Comparison of ENCODE assay signal across 22 cellular contexts in genomic region chr3:133381346-133382109, GRCh38. TPM values are rescaled to one million over a fixed set of nuclear protein-coding genes. Genes with fewer than 3 reads are reported as not detected.
A peak's percentile ranks its signal among the peaks of the same experiment; 100 is the strongest.
DNase-seq lines count a peak whose midpoint lies in the region; ATAC-seq and TF ChIP-seq lines count a peak whose summit lies in the region.
"Had no signal": no experiment of that assay in that cellular context is flagged by ENCODE, and none has a peak within 500 bp of the region (broad histone marks: within the 10 kb centered on the region; RNA-seq: fewer than 3 reads in every experiment).

No MANE protein-coding gene starts in this region.

- H3K27me3 ChIP-seq in Karpas-422 (ENCODE audit: low read length) (no peaks in the 10 kb centered on the region), dorsolateral prefrontal cortex (no peaks in the 10 kb centered on the region)

- no peak overlapping the region for H3K27ac Mint-ChIP-seq in osteocyte (ENCODE audit: unreplicated experiment)
- H3K27ac Mint-ChIP-seq in stimulated activated naive CD8-positive, alpha-beta T cell treated with anti-CD3 and anti-CD28 coated beads, Interleukin-15, amount 100 ng/mL, for 72 hours = peak overlapping the region in 1 of 2 donors; percentile 34
- H3K27ac Mint-ChIP-seq: CD4-positive, CD25-positive, alpha-beta regulatory T cell had no signal

- H3K4me1 Mint-ChIP-seq in osteocyte (ENCODE audit: unreplicated experiment) = peaks cover 7% of the 10 kb centered on the region
- no peaks in the 10 kb centered on the region for H3K4me1 Mint-ChIP-seq in stimulated activated naive CD8-positive, alpha-beta T cell treated with anti-CD3 and anti-CD28 coated beads, Interleukin-15, amount 100 ng/mL, for 72 hours
- H3K4me1 Mint-ChIP-seq: CD4-positive, CD25-positive, alpha-beta regulatory T cell had no signal

- H2AFZ ChIP-seq in Karpas-422 (ENCODE audit: low read length) = no peak overlapping the region
- H2AFZ ChIP-seq: GM23248 had no signal

- no peak overlapping the region for H3K4me3 Mint-ChIP-seq in osteocyte (ENCODE audit: unreplicated experiment)
- no peak overlapping the region for H3K4me3 Mint-ChIP-seq in stimulated activated naive CD8-positive, alpha-beta T cell treated with anti-CD3 and anti-CD28 coated beads, Interleukin-15, amount 100 ng/mL, for 72 hours
- H3K4me3 Mint-ChIP-seq: CD4-positive, CD25-positive, alpha-beta regulatory T cell had no signal

- DNase-seq in Karpas-422 (peak; percentile 58), dorsolateral prefrontal cortex (no peak), myocyte (ENCODE audit: low read depth) (peak; percentile 41), osteocyte (ENCODE audit: extremely low spot score, unreplicated experiment) (no peak), GDM1 (lab: John Stamatoyannopoulos, UW) (no peak)
- no peak for DNase-seq in stimulated activated naive CD8-positive, alpha-beta T cell treated with anti-CD3 and anti-CD28 coated beads, Interleukin-15, amount 100 ng/mL, for 72 hours
- DNase-seq: CD4-positive, CD25-positive, alpha-beta regulatory T cell; COR-L47; GM23248; NCI-H1105; NCI-H146; NCI-H2029; NCI-H2227 treated with DMSO at 0.1 percent for 48 hours; NCI-H510A; NK-92 treated with Interleukin-12 subunit alpha and Interleukin-12 subunit beta, amount 100 ng/mL, for 24 hours; SIG-M5; SK-N-SH had no signal

- no peak overlapping the region for H3K27ac ChIP-seq in Karpas-422 (ENCODE audit: low read length)
- peak overlapping the region in 51 of 59 donors; percentile 4 to 88 (median 63) for H3K27ac ChIP-seq in dorsolateral prefrontal cortex
- H3K27ac ChIP-seq: GM23248 had no signal

- no peak overlapping the region for H3K4me3 ChIP-seq in Karpas-422 (ENCODE audit: low read length)
- peak overlapping the region in 11 of 59 donors; percentile 4 to 35 (median 19) for H3K4me3 ChIP-seq in dorsolateral prefrontal cortex
- H3K4me3 ChIP-seq: GM23248, K562 had no signal

- no peak for ATAC-seq in HG03139 (IDR thresholded peaks at IDR 0.05; ENCODE audit: unreplicated experiment)
- ATAC-seq in stimulated activated naive CD8-positive, alpha-beta T cell treated with anti-CD3 and anti-CD28 coated beads, Interleukin-15, amount 100 ng/mL, for 72 hours = no peak
- ATAC-seq: HCT116, K562 had no signal

- no peaks in the 10 kb centered on the region for H3K36me3 ChIP-seq in Karpas-422 (ENCODE audit: insufficient read depth, low read length)

- no peak overlapping the region for H3K9ac ChIP-seq in Karpas-422 (ENCODE audit: low read length)
- H3K9ac ChIP-seq: GM23248, SK-N-SH had no signal

- no peaks in the 10 kb centered on the region for H3K79me2 ChIP-seq in Karpas-422 (ENCODE audit: low read length)

- no peaks in the 10 kb centered on the region for H3K36me3 Mint-ChIP-seq in osteocyte (ENCODE audit: unreplicated experiment)
- H3K36me3 Mint-ChIP-seq: CD4-positive, CD25-positive, alpha-beta regulatory T cell had no signal

- H3K4me2 ChIP-seq in Karpas-422 (ENCODE audit: low read depth, low read length, poor library complexity, severe bottlenecking) = no peak overlapping the region
- H3K4me2 ChIP-seq: SK-N-SH had no signal

- H3K9me3 Mint-ChIP-seq in osteocyte (ENCODE audit: unreplicated experiment) = no peaks in the 10 kb centered on the region
- H3K9me3 Mint-ChIP-seq in stimulated activated naive CD8-positive, alpha-beta T cell treated with anti-CD3 and anti-CD28 coated beads, Interleukin-15, amount 100 ng/mL, for 72 hours = no peaks in the 10 kb centered on the region
- H3K9me3 Mint-ChIP-seq: CD4-positive, CD25-positive, alpha-beta regulatory T cell had no signal

- H3K27me3 Mint-ChIP-seq in osteocyte (ENCODE audit: unreplicated experiment) = peaks cover 7% of the 10 kb centered on the region
- no peaks in the 10 kb centered on the region for H3K27me3 Mint-ChIP-seq in stimulated activated naive CD8-positive, alpha-beta T cell treated with anti-CD3 and anti-CD28 coated beads, Interleukin-15, amount 100 ng/mL, for 72 hours

- H3K9me2 ChIP-seq in Karpas-422 (replicated peaks; ENCODE audit: insufficient read depth, low read length) = no peaks in the 10 kb centered on the region
- H3K9me2 ChIP-seq: SK-N-SH had no signal

- TF ChIP-seq CTCF in dorsolateral prefrontal cortex (IDR thresholded peaks at IDR 0.05 in 54 of 56, conservative IDR thresholded peaks at IDR 0.05 in 2 of 56; ENCODE audit: low read depth in 1 of 56, partially characterized antibody in 56 of 56) = no peak
- TF ChIP-seq CTCF in osteocyte (IDR thresholded peaks at IDR 0.05) = no peak

- intact Hi-C loops in dorsolateral prefrontal cortex (cut with DNase I) = loop anchor here (5.0 to 10.0 kb wide), 3 partner anchors 649 to 847 kb away; partner anchors contain the start of gene UBA5 (in 1 of the 2)

- H3K4me1 ChIP-seq in Karpas-422 (ENCODE audit: low read length) = peaks cover 20% of the 10 kb centered on the region

- no peaks in the 10 kb centered on the region for H4K20me1 ChIP-seq in Karpas-422 (ENCODE audit: insufficient read depth, low read depth, low read length)

- H3K9me3 ChIP-seq in Karpas-422 (ENCODE audit: low read length) = no peaks in the 10 kb centered on the region
- H3K9me3 ChIP-seq: SK-N-SH had no signal

RNA-seq across cellular contexts. Expression of gene BFSP2, which starts 18.3 kb away (rescaled TPM):
- total RNA-seq in Karpas-422 (2014; rRNA removed; shearing (Covaris generic); ENCODE audit: low replicate concordance) = 33.1 and 44.7 TPM in 2 replicates
- total RNA-seq in dorsolateral prefrontal cortex = 1 to 10 TPM in 19 of 120 experiments, under 1 TPM in 4, not detected in 97; 0.69 to 3.3 (median 1.4) TPM
- total RNA-seq in myocyte = not detected in 2 replicates
- polyA plus RNA-seq in myocyte (2012) = not detected
- not detected in 2 replicates for total RNA-seq in osteocyte
- total RNA-seq: G401, GM23248, K562 had no signal
- polyA plus RNA-seq: BJ, GM23248, K562, SK-N-SH had no signal

Comparison
In these comparisons a context has a peak if more than half of its experiments do, and no peak if none do; other contexts are left out.
1. DNase-seq: peak in Karpas-422 (single experiment) and myocyte (single experiment); none in dorsolateral prefrontal cortex (0 of 10), osteocyte (single experiment), GDM1 (single experiment) and stimulated activated naive CD8-positive, alpha-beta T cell treated with anti-CD3 and anti-CD28 coated beads, Interleukin-15, amount 100 ng/mL, for 72 hours (0 of 2).